Comparison of ENCODE assay signal across 1 cellular context in the genomic region with DNA sequence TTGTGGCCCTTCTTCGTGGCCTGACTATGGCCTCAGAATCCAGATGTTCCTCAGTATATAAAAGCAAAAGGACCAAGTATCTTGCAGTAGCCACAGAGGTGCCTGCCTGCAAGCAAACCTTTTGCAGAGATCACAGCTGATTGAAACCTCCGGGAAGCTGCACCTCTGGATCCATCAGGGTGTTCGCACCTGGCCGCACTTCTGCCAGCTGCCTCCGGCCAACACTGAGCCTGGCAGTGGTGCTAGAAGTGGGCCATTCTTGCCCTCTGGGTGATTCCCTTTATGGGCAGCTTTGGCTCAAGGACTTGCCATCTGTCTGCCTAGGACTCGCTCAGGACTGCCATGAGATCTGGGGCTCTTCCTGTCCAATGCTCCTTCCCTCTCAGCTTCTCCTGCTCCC.
TF ChIP-seq lines count a peak whose summit lies in the region.

No MANE protein-coding gene starts in this region.

TF ChIP-seq in WTC11, 78 proteins besides CTCF, POLR2A, EP300 and RAD21:
- TF ChIP-seq, protein P1, sequence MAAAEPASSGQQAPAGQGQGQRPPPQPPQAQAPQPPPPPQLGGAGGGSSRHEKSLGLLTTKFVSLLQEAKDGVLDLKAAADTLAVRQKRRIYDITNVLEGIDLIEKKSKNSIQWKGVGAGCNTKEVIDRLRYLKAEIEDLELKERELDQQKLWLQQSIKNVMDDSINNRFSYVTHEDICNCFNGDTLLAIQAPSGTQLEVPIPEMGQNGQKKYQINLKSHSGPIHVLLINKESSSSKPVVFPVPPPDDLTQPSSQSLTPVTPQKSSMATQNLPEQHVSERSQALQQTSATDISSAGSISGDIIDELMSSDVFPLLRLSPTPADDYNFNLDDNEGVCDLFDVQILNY (CRISPR knock-in tag; IDR thresholded peaks at IDR 0.05), result no peak
- TF ChIP-seq, protein P2, sequence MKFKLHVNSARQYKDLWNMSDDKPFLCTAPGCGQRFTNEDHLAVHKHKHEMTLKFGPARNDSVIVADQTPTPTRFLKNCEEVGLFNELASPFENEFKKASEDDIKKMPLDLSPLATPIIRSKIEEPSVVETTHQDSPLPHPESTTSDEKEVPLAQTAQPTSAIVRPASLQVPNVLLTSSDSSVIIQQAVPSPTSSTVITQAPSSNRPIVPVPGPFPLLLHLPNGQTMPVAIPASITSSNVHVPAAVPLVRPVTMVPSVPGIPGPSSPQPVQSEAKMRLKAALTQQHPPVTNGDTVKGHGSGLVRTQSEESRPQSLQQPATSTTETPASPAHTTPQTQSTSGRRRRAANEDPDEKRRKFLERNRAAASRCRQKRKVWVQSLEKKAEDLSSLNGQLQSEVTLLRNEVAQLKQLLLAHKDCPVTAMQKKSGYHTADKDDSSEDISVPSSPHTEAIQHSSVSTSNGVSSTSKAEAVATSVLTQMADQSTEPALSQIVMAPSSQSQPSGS (CRISPR knock-in tag; IDR thresholded peaks at IDR 0.05; ENCODE audit: borderline replicate concordance, low read depth), result no peak
- TF ChIP-seq, protein P3, sequence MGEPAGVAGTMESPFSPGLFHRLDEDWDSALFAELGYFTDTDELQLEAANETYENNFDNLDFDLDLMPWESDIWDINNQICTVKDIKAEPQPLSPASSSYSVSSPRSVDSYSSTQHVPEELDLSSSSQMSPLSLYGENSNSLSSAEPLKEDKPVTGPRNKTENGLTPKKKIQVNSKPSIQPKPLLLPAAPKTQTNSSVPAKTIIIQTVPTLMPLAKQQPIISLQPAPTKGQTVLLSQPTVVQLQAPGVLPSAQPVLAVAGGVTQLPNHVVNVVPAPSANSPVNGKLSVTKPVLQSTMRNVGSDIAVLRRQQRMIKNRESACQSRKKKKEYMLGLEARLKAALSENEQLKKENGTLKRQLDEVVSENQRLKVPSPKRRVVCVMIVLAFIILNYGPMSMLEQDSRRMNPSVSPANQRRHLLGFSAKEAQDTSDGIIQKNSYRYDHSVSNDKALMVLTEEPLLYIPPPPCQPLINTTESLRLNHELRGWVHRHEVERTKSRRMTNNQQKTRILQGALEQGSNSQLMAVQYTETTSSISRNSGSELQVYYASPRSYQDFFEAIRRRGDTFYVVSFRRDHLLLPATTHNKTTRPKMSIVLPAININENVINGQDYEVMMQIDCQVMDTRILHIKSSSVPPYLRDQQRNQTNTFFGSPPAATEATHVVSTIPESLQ (CRISPR knock-in tag; IDR thresholded peaks at IDR 0.05), result no peak
- TF ChIP-seq ZNF416 (CRISPR knock-in tag; IDR thresholded peaks at IDR 0.05) (no peak), EMX1 (CRISPR knock-in tag; IDR thresholded peaks at IDR 0.05) (no peak), SMAD4 (CRISPR knock-in tag; IDR thresholded peaks at IDR 0.05) (no peak), CREB1 (CRISPR knock-in tag; IDR thresholded peaks at IDR 0.05) (no peak), NR3C1 (CRISPR knock-in tag; conservative IDR thresholded peaks at IDR 0.05; ENCODE audit: low read depth) (no peak), ZNF396 (CRISPR knock-in tag; IDR thresholded peaks at IDR 0.05; ENCODE audit: borderline replicate concordance) (no peak), SOX15 (CRISPR knock-in tag; IDR thresholded peaks at IDR 0.05) (no peak), PRRX2 (CRISPR knock-in tag; IDR thresholded peaks at IDR 0.05) (no peak)
- TF ChIP-seq, protein P4, sequence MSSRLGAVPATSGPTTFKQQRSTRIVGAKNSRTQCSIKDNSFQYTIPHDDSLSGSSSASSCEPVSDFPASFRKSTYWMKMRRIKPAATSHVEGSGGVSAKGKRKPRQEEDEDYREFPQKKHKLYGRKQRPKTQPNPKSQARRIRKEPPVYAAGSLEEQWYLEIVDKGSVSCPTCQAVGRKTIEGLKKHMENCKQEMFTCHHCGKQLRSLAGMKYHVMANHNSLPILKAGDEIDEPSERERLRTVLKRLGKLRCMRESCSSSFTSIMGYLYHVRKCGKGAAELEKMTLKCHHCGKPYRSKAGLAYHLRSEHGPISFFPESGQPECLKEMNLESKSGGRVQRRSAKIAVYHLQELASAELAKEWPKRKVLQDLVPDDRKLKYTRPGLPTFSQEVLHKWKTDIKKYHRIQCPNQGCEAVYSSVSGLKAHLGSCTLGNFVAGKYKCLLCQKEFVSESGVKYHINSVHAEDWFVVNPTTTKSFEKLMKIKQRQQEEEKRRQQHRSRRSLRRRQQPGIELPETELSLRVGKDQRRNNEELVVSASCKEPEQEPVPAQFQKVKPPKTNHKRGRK (CRISPR knock-in tag; IDR thresholded peaks at IDR 0.05; ENCODE audit: borderline replicate concordance), result no peak
- TF ChIP-seq, protein P5, sequence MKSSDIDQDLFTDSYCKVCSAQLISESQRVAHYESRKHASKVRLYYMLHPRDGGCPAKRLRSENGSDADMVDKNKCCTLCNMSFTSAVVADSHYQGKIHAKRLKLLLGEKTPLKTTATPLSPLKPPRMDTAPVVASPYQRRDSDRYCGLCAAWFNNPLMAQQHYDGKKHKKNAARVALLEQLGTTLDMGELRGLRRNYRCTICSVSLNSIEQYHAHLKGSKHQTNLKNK (CRISPR knock-in tag; IDR thresholded peaks at IDR 0.05), result no peak
TF ChIP-seq in WTC11: peak in this region for 0.
